8 cellular contexts compared by ENCODE assay signal in the genomic region with DNA sequence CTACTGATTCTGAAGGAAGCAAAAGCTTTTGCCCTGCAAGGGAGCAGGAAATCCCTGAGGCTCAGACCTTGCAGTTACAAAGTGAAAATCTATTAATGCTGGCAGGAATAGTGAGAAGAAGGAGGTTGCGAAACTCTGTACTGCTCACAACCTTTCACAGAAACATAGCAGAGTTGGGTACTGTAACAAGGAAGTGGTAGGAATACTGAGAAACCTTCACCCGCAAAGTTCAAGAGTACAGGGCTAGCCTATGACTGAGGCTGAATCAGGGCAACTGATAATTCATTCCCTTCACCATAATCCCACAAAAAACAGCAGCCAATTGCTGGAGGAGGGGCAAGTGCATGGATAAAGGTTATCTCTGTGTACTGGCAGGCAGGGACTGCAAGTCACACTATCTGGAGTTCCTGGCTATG. TPM values are rescaled to one million over a fixed set of nuclear protein-coding genes. Genes with fewer than 3 reads are reported as not detected.
DNase-seq lines count a peak whose midpoint lies in the region; ATAC-seq and TF ChIP-seq lines count a peak whose summit lies in the region.

No MANE protein-coding gene starts in this region.

- no peaks in the 10 kb centered on the region for H3K9me3 ChIP-seq in hepatocyte (ENCODE audit: low read depth)

- H3K4me3 ChIP-seq in hepatocyte, result no peak overlapping the region

- 84% methylated on average over 2 of the region's 2 CpGs for WGBS in hepatocyte (ENCODE audit: low lambda C conversion rate, missing lambda C conversion rate)

- no peaks in the 10 kb centered on the region for H3K4me1 ChIP-seq in hepatocyte (ENCODE audit: insufficient read depth)

- TF ChIP-seq CTCF in hepatocyte (IDR thresholded peaks at IDR 0.05; ENCODE audit: poor library complexity), result no peak

- H3K27ac ChIP-seq in hepatocyte, result peak overlapping the region; percentile 39

- peak overlapping the region; percentile 42 for H3K4me2 ChIP-seq in hepatocyte

- DNase-seq in MV-4-11 (lab: John Stamatoyannopoulos, UW) (peak; percentile 99), hepatocyte (ENCODE audit: low spot score) (peak; percentile 48), DMS 273 treated with DMSO at 0.1 percent for 48 hours (lab: John Stamatoyannopoulos, UW) (no peak), NCI-H1436 treated with DMSO at 0.1 percent for 48 hours (lab: John Stamatoyannopoulos, UW) (no peak), T1000 (lab: John Stamatoyannopoulos, UW) (no peak)
- DNase-seq in stimulated activated CD4-positive, alpha-beta T cell treated with anti-CD3 and anti-CD28 coated beads, Interleukin-15, amount 100 ng/mL, for 24 hours, result no peak

- H3K36me3 ChIP-seq in hepatocyte (replicated peaks; ENCODE audit: insufficient read depth, low read depth), result no peaks in the 10 kb centered on the region

- no peaks in the 10 kb centered on the region for H4K20me1 ChIP-seq in hepatocyte (ENCODE audit: insufficient read depth, poor library complexity, severe bottlenecking)

- no peak overlapping the region for H2AFZ ChIP-seq in hepatocyte

- ATAC-seq in GM18502 (IDR thresholded peaks at IDR 0.05; ENCODE audit: poor library complexity, unreplicated experiment), result peak; percentile 99
- peak; percentile 95 for ATAC-seq in HG02610 (IDR thresholded peaks at IDR 0.05; ENCODE audit: unreplicated experiment)

- no peaks in the 10 kb centered on the region for H3K27me3 ChIP-seq in hepatocyte

- no peaks in the 10 kb centered on the region for H3K9me2 ChIP-seq in hepatocyte (replicated peaks; ENCODE audit: insufficient read depth)

- no peaks in the 10 kb centered on the region for H3K79me2 ChIP-seq in hepatocyte

RNA-seq across cellular contexts. Expression of a gene that starts 23.9 kb away (rescaled TPM):
- total RNA-seq in hepatocyte, result 55.3 and 61.2 TPM in 2 replicates
- 32.3 and 36.7 TPM in 2 replicates for polyA plus RNA-seq in hepatocyte

Comparison
In these comparisons a context has a peak if more than half of its experiments do, and no peak if none do; other contexts are left out.
1. DNase-seq: peak in MV-4-11 (single experiment) and hepatocyte (single experiment); none in DMS 273 treated with DMSO at 0.1 percent for 48 hours (single experiment), stimulated activated CD4-positive, alpha-beta T cell treated with anti-CD3 and anti-CD28 coated beads, Interleukin-15, amount 100 ng/mL, for 24 hours (single experiment), NCI-H1436 treated with DMSO at 0.1 percent for 48 hours (single experiment) and T1000 (single experiment).